14 cellular contexts compared by ENCODE assay signal in genomic region chr2:105786231-105787230, GRCh38. TPM values are rescaled to one million over a fixed set of nuclear protein-coding genes. Genes with fewer than 3 reads are reported as not detected.
DNase-seq lines count a peak whose midpoint lies in the region; ATAC-seq, FAIRE-seq and TF ChIP-seq lines count a peak whose summit lies in the region.
"Had no signal": no experiment of that assay in that cellular context is flagged by ENCODE, and none has a peak within 500 bp of the region (broad histone marks: within the 10 kb centered on the region; RNA-seq: fewer than 3 reads in every experiment).

No MANE protein-coding gene starts in this region.

- CTCF ChIA-PET in Panc1 (lab: Charles Lee): no interaction called here
- CTCF ChIA-PET in K562 (lab: Yijun Ruan, JAX; ENCODE audit: low intra/inter-chr PET ratio): interaction anchor here (0.6 kb wide), 1 partner anchor 65 kb away, joined by 3 read pairs; no protein-coding TSS in a partner anchor

- peak overlapping the region in 1 of 2 experiments; percentile 57; a peak in 2 of 4 replicates for H3K9ac ChIP-seq in K562 (ENCODE audit: insufficient read depth in 1 of 2, low read depth in 2 of 2, low read length in 2 of 2)

- H3K4me3 Mint-ChIP-seq in activated CD4-positive, alpha-beta T cell treated with anti-CD3 and anti-CD28 coated beads, Interleukin-2, amount 10 ng/mL, durations not matched to agents 24 days and 14 days: peak overlapping the region; percentile 0
- peak overlapping the region; percentile 40 for H3K4me3 Mint-ChIP-seq in stimulated activated memory B cell treated with anti-CD40 and anti-IgM and Interleukin-4, amounts not matched to agents 10 μg/mL and 1 μg/mL and 100 μg/mL, for 72 hours

- no peaks in the 10 kb centered on the region for H3K9me3 Mint-ChIP-seq in activated CD4-positive, alpha-beta T cell treated with anti-CD3 and anti-CD28 coated beads, Interleukin-2, amount 10 ng/mL, durations not matched to agents 24 days and 14 days
- no peaks in the 10 kb centered on the region for H3K9me3 Mint-ChIP-seq in stimulated activated memory B cell treated with anti-CD40 and anti-IgM and Interleukin-4, amounts not matched to agents 10 μg/mL and 1 μg/mL and 100 μg/mL, for 72 hours

- no peak for FAIRE-seq in K562 (lab: Jason Lieb, UNC)
- FAIRE-seq: H54, RCC 7860 had no signal

- no peak overlapping the region for H2AFZ ChIP-seq in K562 (ENCODE audit: low read depth, low read length)

- no peaks in the 10 kb centered on the region for H3K27me3 ChIP-seq in Panc1 (ENCODE audit: control insufficient read depth, insufficient read depth, low read length)
- no peaks in the 10 kb centered on the region for H3K27me3 ChIP-seq in K562 (ENCODE audit: control insufficient read depth in 2 of 2, insufficient read depth in 2 of 2, low read length in 2 of 2)
- H3K27me3 ChIP-seq: cardiac muscle cell had no signal

- BruUV-seq in Panc1 (replicated peaks; lab: Mats Ljungman, UMichigan): no TSS peak
- no TSS peak for BruUV-seq in K562 (replicated peaks; lab: Mats Ljungman, UMichigan)

- H3K27ac ChIP-seq in Panc1 (ENCODE audit: low read length) (no peak overlapping the region), K562 (ENCODE audit: extremely low read depth, low read depth, low read length) (no peak overlapping the region; the same call in 2 of the 3 replicates)
- H3K27ac ChIP-seq: cardiac muscle cell had no signal

- intact Hi-C loops in activated CD4-positive, alpha-beta T cell treated with anti-CD3 and anti-CD28 coated beads, Interleukin-2, amount 10 ng/mL, durations not matched to agents 24 days and 14 days (cut with micrococcal nuclease): loop anchor here (1.0 kb wide), 2 partner anchors 9 to 11 kb away; no protein-coding TSS in a partner anchor
- intact Hi-C loops in Panc1 (cut with micrococcal nuclease; ENCODE audit: unreplicated experiment): no loop called here
- intact Hi-C loops in K562 (cut with micrococcal nuclease): loop anchor here (1.0 kb wide), 1 partner anchor 210 kb away; no protein-coding TSS in a partner anchor

- no peak overlapping the region for H3K4me2 ChIP-seq in K562 (ENCODE audit: insufficient read depth, low read length)

- peaks cover 11% of the 10 kb centered on the region for H4K20me1 ChIP-seq in K562 (replicated peaks; ENCODE audit: control insufficient read depth, insufficient read depth, low read length)

- no peak for TF ChIP-seq POLR2A in K562 (conservative IDR thresholded peaks at IDR 0.05)

- TF ChIP-seq RAD21 in K562 (CRISPR knock-in tag; conservative IDR thresholded peaks at IDR 0.05 in 1 of 2, IDR thresholded peaks at IDR 0.05 in 1 of 2): peak in 1 of 2 experiments; percentile 20; a peak in 1 of 4 replicates

- peak overlapping the region; percentile 92 for H3K27ac Mint-ChIP-seq in activated CD4-positive, alpha-beta T cell treated with anti-CD3 and anti-CD28 coated beads, Interleukin-2, amount 10 ng/mL, durations not matched to agents 24 days and 14 days
- peak overlapping the region; percentile 87 for H3K27ac Mint-ChIP-seq in stimulated activated memory B cell treated with anti-CD40 and anti-IgM and Interleukin-4, amounts not matched to agents 10 μg/mL and 1 μg/mL and 100 μg/mL, for 72 hours

- ATAC-seq in Panc1 (peak; percentile 40; the same call in 1 of the 2 replicates), K562 (peak; percentile 69)
- ATAC-seq in stimulated activated memory B cell treated with anti-CD40 and anti-IgM and Interleukin-4, amounts not matched to agents 10 μg/mL and 1 μg/mL and 100 μg/mL, for 72 hours: peak; percentile 44
- ATAC-seq: left lobe of liver had no signal

- DNase-seq in activated CD4-positive, alpha-beta T cell treated with anti-CD3 and anti-CD28 coated beads, Interleukin-2, amount 10 ng/mL, durations not matched to agents 24 days and 14 days: peak; percentile 78
- DNase-seq in activated CD4-positive, alpha-beta T cell treated with anti-CD3 and anti-CD28 coated beads for 4 hours: no peak
- DNase-seq in Panc1 (ENCODE audit: low read depth, low spot score): no peak
- DNase-seq in K562 (ENCODE audit: extremely low read depth in 1 of 4, low spot score in 3 of 4): peak in 2 of 4 experiments; percentile 23 to 43
- no peak for DNase-seq in NCI-H1105 (lab: John Stamatoyannopoulos, UW)
- DNase-seq in HK-2 (ENCODE audit: unreplicated experiment): no peak
- DNase-seq in H4 (ENCODE audit: low spot score): no peak
- DNase-seq: ACHN, NCI-H1694 had no signal

- no peaks in the 10 kb centered on the region; the same call in 1 of the 2 replicates for H3K4me1 ChIP-seq in Panc1 (ENCODE audit: control insufficient read depth, insufficient read depth, low read length)
- peaks cover 20 to 28% of the 10 kb centered on the region in 2 experiments for H3K4me1 ChIP-seq in K562 (replicated peaks in 1 of 2; ENCODE audit: control insufficient read depth in 2 of 2, insufficient read depth in 2 of 2, low read length in 2 of 2)

- peaks cover 36% of the 10 kb centered on the region for H3K36me3 Mint-ChIP-seq in activated CD4-positive, alpha-beta T cell treated with anti-CD3 and anti-CD28 coated beads, Interleukin-2, amount 10 ng/mL, durations not matched to agents 24 days and 14 days (ENCODE audit: low read depth)
- peaks cover 26% of the 10 kb centered on the region for H3K36me3 Mint-ChIP-seq in stimulated activated memory B cell treated with anti-CD40 and anti-IgM and Interleukin-4, amounts not matched to agents 10 μg/mL and 1 μg/mL and 100 μg/mL, for 72 hours

- 49% methylated on average over 23 of the region's 23 CpGs for WGBS in K562 (ENCODE audit: insufficient coverage, low coverage, missing lambda C conversion rate)

- in situ Hi-C loops in Panc1 (cut with HindIII; ENCODE audit: low pct_unique_long_range_greater_than_20kb, low sequenced_read_pairs): no loop called here
- in situ Hi-C loops in K562 (cut with MboI): loop anchor here (10.0 kb wide), 1 partner anchor 442 kb away; no protein-coding TSS in a partner anchor

- TF ChIP-seq CTCF in Panc1 (IDR thresholded peaks at IDR 0.05) (no peak), K562 (IDR thresholded peaks at IDR 0.05 in 2 of 3, conservative IDR thresholded peaks at IDR 0.05 in 1 of 3; ENCODE audit: insufficient read depth in 2 of 3, low read depth in 1 of 3, low read length in 3 of 3) (no peak)

- no peak overlapping the region for H3K4me3 ChIP-seq in Panc1 (ENCODE audit: low read depth in 2 of 2, low read length in 2 of 2)
- no peak overlapping the region for H3K4me3 ChIP-seq in K562
- H3K4me3 ChIP-seq: cardiac muscle cell had no signal

- H3K9me1 ChIP-seq in K562 (ENCODE audit: control insufficient read depth, insufficient read depth, low read length): no peaks in the 10 kb centered on the region

- no peaks in the 10 kb centered on the region for H3K9me3 ChIP-seq in Panc1 (ENCODE audit: control insufficient read depth, insufficient read depth, low read depth, low read length)
- no peaks in the 10 kb centered on the region for H3K9me3 ChIP-seq in K562 (replicated peaks; ENCODE audit: control insufficient read depth, insufficient read depth, low read depth, low read length)

- H3K4me1 Mint-ChIP-seq in activated CD4-positive, alpha-beta T cell treated with anti-CD3 and anti-CD28 coated beads, Interleukin-2, amount 10 ng/mL, durations not matched to agents 24 days and 14 days: peaks cover 80% of the 10 kb centered on the region
- peaks cover 79% of the 10 kb centered on the region for H3K4me1 Mint-ChIP-seq in stimulated activated memory B cell treated with anti-CD40 and anti-IgM and Interleukin-4, amounts not matched to agents 10 μg/mL and 1 μg/mL and 100 μg/mL, for 72 hours

- H3K79me2 ChIP-seq in K562 (ENCODE audit: control insufficient read depth, insufficient read depth, low read length): no peaks in the 10 kb centered on the region; the same call in 2 of the 3 replicates

- no peak for TF ChIP-seq EP300 in K562 (IDR thresholded peaks at IDR 0.05; ENCODE audit: low read length)

- no peaks in the 10 kb centered on the region for H3K27me3 Mint-ChIP-seq in activated CD4-positive, alpha-beta T cell treated with anti-CD3 and anti-CD28 coated beads, Interleukin-2, amount 10 ng/mL, durations not matched to agents 24 days and 14 days
- no peaks in the 10 kb centered on the region for H3K27me3 Mint-ChIP-seq in stimulated activated memory B cell treated with anti-CD40 and anti-IgM and Interleukin-4, amounts not matched to agents 10 μg/mL and 1 μg/mL and 100 μg/mL, for 72 hours

- H3K36me3 ChIP-seq in Panc1 (ENCODE audit: control insufficient read depth, insufficient read depth, low read length): no peaks in the 10 kb centered on the region
- no peaks in the 10 kb centered on the region for H3K36me3 ChIP-seq in K562 (ENCODE audit: control insufficient read depth, insufficient read depth, low read length)
- H3K36me3 ChIP-seq: cardiac muscle cell had no signal

- POLR2A ChIA-PET in Panc1 (lab: Charles Lee) (no interaction called here), K562 (lab: Yijun Ruan, JAX) (interaction anchor here (1.0 to 1.5 kb wide), 3 partner anchors 11 to 73 kb away, joined by 4 to 6 read pairs (median 6); no protein-coding TSS in a partner anchor)

TF ChIP-seq in K562, 482 proteins besides CTCF, POLR2A, EP300 and RAD21 (continues in another document):
- TF ChIP-seq KLF16 (IDR thresholded peaks at IDR 0.05) (no peak), L3MBTL2 (IDR thresholded peaks at IDR 0.05) (peak; percentile 22; the same call in 1 of the 2 replicates), HIVEP1 (CRISPR knock-in tag; IDR thresholded peaks at IDR 0.05) (no peak)

RNA-seq across cellular contexts. Expression of gene NCK2, which starts 41.8 kb away (rescaled TPM):
- total RNA-seq in activated CD4-positive, alpha-beta T cell treated with anti-CD3 and anti-CD28 coated beads, Interleukin-2, amount 10 ng/mL, durations not matched to agents 24 days and 14 days: 85.8 and 86.2 TPM in 2 replicates
- total RNA-seq in Panc1 (2021; ENCODE audit: unreplicated experiment): 60.7 TPM
- 74.0 TPM for polyA plus RNA-seq in Panc1 (2012; ENCODE audit: insufficient read length)
- 6.2 and 7.3 TPM in 2 replicates for total RNA-seq in K562 (2011; cell fraction: chromatin; rRNA removed; ENCODE audit: low replicate concordance)
- 5.0 and 5.1 TPM in 2 replicates for total RNA-seq in K562 (2011; cell fraction: nucleolus; rRNA removed)
- 4.7 and 4.8 TPM in 2 replicates for total RNA-seq in K562 (2011; cell fraction: nucleoplasm; rRNA removed)
- 23.2 and 24.6 TPM in 2 replicates for total RNA-seq in K562 (2014; rRNA removed)
- 8.6 and 10.8 TPM in 2 replicates for total RNA-seq in K562 (2014; rRNA removed; fragmentation: Illumina TruSeq; extraction: Trizol)
- 19.6 and 21.4 TPM in 2 replicates for total RNA-seq in K562 (2015; rRNA removed; fragmentation: Illumina TruSeq; extraction: Trizol)
- 25.8 and 27.9 TPM in 2 replicates for total RNA-seq in K562 (2021)
- polyA plus RNA-seq in K562 (2011; rRNA removed): 4.5 and 4.8 TPM in 2 replicates
- polyA plus RNA-seq in K562 (2011; cell fraction: cytosol; rRNA removed): 4.3 and 7.8 TPM in 2 replicates
- polyA plus RNA-seq in K562 (2011; cell fraction: nucleus; rRNA removed): 3.6 and 5.1 TPM in 2 replicates
- 27.1 and 38.2 TPM in 2 replicates for polyA plus RNA-seq in K562 (2012)
- 15.9 and 21.9 TPM in 2 replicates for polyA plus RNA-seq in K562 (2014; fragmentation: Illumina TruSeq; extraction: Trizol)
- 1 to 10 TPM in 1 of 2 experiments, under 1 TPM in 1; 0.90 to 1.8 TPM for polyA plus RNA-seq in K562 (2014; fragmentation: Nextera tagmentation; extraction: Ambion mirVana)
- polyA plus RNA-seq in K562 (2014; rRNA removed): 24.3 and 26.3 TPM in 2 replicates
- polyA minus RNA-seq in K562 (2011; rRNA and poly(A)+ RNA removed): 4.3 and 7.2 TPM in 2 replicates
- 2.0 and 2.6 TPM in 2 replicates for polyA minus RNA-seq in K562 (2011; cell fraction: cytosol; rRNA and poly(A)+ RNA removed)
- 4.7 and 5.4 TPM in 2 replicates for polyA minus RNA-seq in K562 (2011; cell fraction: nucleus; rRNA and poly(A)+ RNA removed)
- total RNA-seq in H4 (2014; rRNA removed; shearing (Covaris generic)): 14.7 and 17.6 TPM in 2 replicates
